9 cellular contexts compared by ENCODE assay signal in genomic region chr20:33262658-33263065, GRCh38. TPM values are rescaled to one million over a fixed set of nuclear protein-coding genes. Genes with fewer than 3 reads are reported as not detected.
DNase-seq lines count a peak whose midpoint lies in the region; ATAC-seq, FAIRE-seq and TF ChIP-seq lines count a peak whose summit lies in the region.
"Had no signal": no experiment of that assay in that cellular context is flagged by ENCODE, and none has a peak within 500 bp of the region (broad histone marks: within the 10 kb centered on the region; RNA-seq: fewer than 3 reads in every experiment).

No MANE protein-coding gene starts in this region.

- CTCF ChIA-PET in HepG2 (lab: Yijun Ruan, JAX; ENCODE audit: low intra/inter-chr PET ratio, low total read pairs) = interaction anchor here (1.2 to 3.2 kb wide), 5 partner anchors 30 to 167 kb away, joined by 3 to 47 read pairs (median 4); no protein-coding TSS in a partner anchor

- no CpG with 5 or more reads among the region's 5 CpGs for WGBS in H9 (ENCODE audit: extremely low coverage, insufficient read length, low lambda C conversion rate)
- 10% methylated on average over 5 of the region's 5 CpGs for WGBS in HepG2 (ENCODE audit: low lambda C conversion rate)

- BruUV-seq in HepG2 (replicated peaks; lab: Mats Ljungman, UMichigan) = no TSS peak

- no peaks in the 10 kb centered on the region for H3K9me3 Mint-ChIP-seq in H9

- in situ Hi-C loops in brain microvascular endothelial cell (cut with HindIII; ENCODE audit: low pct_ligation_motif_present, low sequenced_read_pairs) (no loop called here), HepG2 (cut with HindIII; ENCODE audit: extremely low pct_ligation_motif_present, low pct_unique_long_range_greater_than_20kb) (loop anchor here (5.0 kb wide), 1 partner anchor 40 kb away; no protein-coding TSS in a partner anchor)

- TF ChIP-seq EP300 in HepG2 (IDR thresholded peaks at IDR 0.05; ENCODE audit: low read depth in 2 of 2, low read length in 2 of 2) (no peak), HepG2 (CRISPR knock-in tag; IDR thresholded peaks at IDR 0.05; ENCODE audit: borderline replicate concordance) (no peak)

- H3K4me3 ChIP-seq in brain microvascular endothelial cell (ENCODE audit: low read depth, low read length) (no peak overlapping the region), HepG2 (replicated peaks in 1 of 3; ENCODE audit: insufficient read depth in 1 of 3, low read depth in 2 of 3, low read length in 3 of 3) (no peak overlapping the region)
- H3K4me3 ChIP-seq: SJSA1 had no signal

- peaks cover 34% of the 10 kb centered on the region for H3K27me3 Mint-ChIP-seq in H9 (ENCODE audit: low read depth)

- no peak overlapping the region for H2BK5ac ChIP-seq in H9 (ENCODE audit: insufficient read length, low read length)

- H3K9ac ChIP-seq in H9 (ENCODE audit: extremely low read depth, insufficient read length, low read length) (no peak overlapping the region), HepG2 (ENCODE audit: insufficient read depth, low read depth, low read length) (no peak overlapping the region)

- no peaks in the 10 kb centered on the region for H3K4me1 ChIP-seq in H9 (ENCODE audit: insufficient read depth, low read length)
- H3K4me1 ChIP-seq in HepG2 (ENCODE audit: insufficient read depth, low read length) = no peaks in the 10 kb centered on the region
- H3K4me1 ChIP-seq: SJSA1 had no signal

- H3K36me3 ChIP-seq in brain microvascular endothelial cell (replicated peaks) = no peaks in the 10 kb centered on the region
- H3K36me3 ChIP-seq in HepG2 (replicated peaks in 1 of 2; ENCODE audit: control insufficient read depth in 1 of 2, insufficient read depth in 2 of 2, low read length in 2 of 2) = no peaks in the 10 kb centered on the region
- H3K36me3 ChIP-seq: SJSA1 had no signal

- peak; percentile 88 for TF ChIP-seq CTCF in H9 (conservative IDR thresholded peaks at IDR 0.05)
- TF ChIP-seq CTCF in brain microvascular endothelial cell (IDR thresholded peaks at IDR 0.05; ENCODE audit: low read depth, low read length, missing control alignments) = peak; percentile 80
- peak; percentile 98 for TF ChIP-seq CTCF in HepG2 (CRISPR knock-in tag; IDR thresholded peaks at IDR 0.05)

- H3K23me2 ChIP-seq in H9 (ENCODE audit: insufficient read length, low read depth, low read length, poor library complexity, severe bottlenecking) = no peaks in the 10 kb centered on the region

- H2BK120ac ChIP-seq in H9 (ENCODE audit: low read depth, low read length, poor library complexity, severe bottlenecking) = no peak overlapping the region

- no peak overlapping the region for H3K27ac Mint-ChIP-seq in H9

- H4K5ac ChIP-seq in H9 (ENCODE audit: insufficient read length, low read depth, low read length) = no peak overlapping the region

- FAIRE-seq in HepG2 (lab: Jason Lieb, UNC) = peak; percentile 76

- no peak overlapping the region for H2BK12ac ChIP-seq in H9 (ENCODE audit: insufficient read length, low read depth, low read length)

- H3K4ac ChIP-seq in H9 (ENCODE audit: low read depth, low read length) = no peak overlapping the region

- no peaks in the 10 kb centered on the region for H3K79me2 ChIP-seq in H9 (ENCODE audit: insufficient read depth, low read length)
- H3K79me2 ChIP-seq in HepG2 (ENCODE audit: insufficient read depth, low read length) = no peaks in the 10 kb centered on the region

- H4K20me1 ChIP-seq in H9 (ENCODE audit: control insufficient read depth, insufficient read depth, insufficient read length) (no peaks in the 10 kb centered on the region), HepG2 (ENCODE audit: insufficient read depth, low read length) (no peaks in the 10 kb centered on the region)

- no peak overlapping the region for H3K14ac ChIP-seq in H9 (ENCODE audit: insufficient read depth, low read length)

- no peak overlapping the region for H4K8ac ChIP-seq in H9 (replicated peaks; ENCODE audit: insufficient read length, low read depth, low read length)

- no peaks in the 10 kb centered on the region for H3K36me3 Mint-ChIP-seq in H9 (ENCODE audit: insufficient read depth in 1 of 3, low read depth in 3 of 3)

- H2BK15ac ChIP-seq in H9 (ENCODE audit: low read depth, low read length) = no peak overlapping the region

- no peak overlapping the region for H2AK5ac ChIP-seq in H9 (ENCODE audit: insufficient read length, low read length)

- no peak overlapping the region for H2BK20ac ChIP-seq in H9 (ENCODE audit: low read depth, low read length, poor library complexity, severe bottlenecking)

- H3K4me1 Mint-ChIP-seq in H9 = no peaks in the 10 kb centered on the region

- H2AFZ ChIP-seq in H9 (ENCODE audit: low read length) (no peak overlapping the region), HepG2 (ENCODE audit: low read length) (no peak overlapping the region)

- H3K27me3 ChIP-seq in H9 (ENCODE audit: insufficient read depth, low read length) = no peaks in the 10 kb centered on the region
- no peaks in the 10 kb centered on the region for H3K27me3 ChIP-seq in brain microvascular endothelial cell (replicated peaks)
- H3K27me3 ChIP-seq in HepG2 (ENCODE audit: control insufficient read depth in 1 of 2, insufficient read depth in 2 of 2, low read length in 2 of 2) = peaks cover 0 to 15% of the 10 kb centered on the region in 2 experiments; a peak in 3 of 5 replicates

- intact Hi-C loops in HepG2 (cut with micrococcal nuclease; ENCODE audit: unreplicated experiment) = loop anchor here (1.0 kb wide), 2 partner anchors 30 to 37 kb away; no protein-coding TSS in a partner anchor

- peak; percentile 96 for TF ChIP-seq RAD21 in HepG2 (CRISPR knock-in tag; IDR thresholded peaks at IDR 0.05)

- POLR2A ChIA-PET in HepG2 (lab: Yijun Ruan, JAX) = interaction anchor here (0.7 kb wide), 1 partner anchor 138 kb away, joined by 3 read pairs; no protein-coding TSS in a partner anchor

- H3K9me3 ChIP-seq in H9 (ENCODE audit: control insufficient read depth, low read depth, low read length) (no peaks in the 10 kb centered on the region), HepG2 (ENCODE audit: low read length) (peaks cover 5% of the 10 kb centered on the region; the same call in 1 of the 2 replicates)
- H3K9me3 ChIP-seq: SJSA1 had no signal

- H3K23ac ChIP-seq in H9 (ENCODE audit: insufficient read length, low read depth, low read length) = no peak overlapping the region

- no peak overlapping the region for H3K18ac ChIP-seq in H9 (ENCODE audit: insufficient read length, low read depth, low read length)

- H3K4me2 ChIP-seq in H9 (ENCODE audit: insufficient read depth, insufficient read length, low read length) (no peak overlapping the region), HepG2 (ENCODE audit: low read depth, low read length) (no peak overlapping the region)

- H4K91ac ChIP-seq in H9 (ENCODE audit: insufficient read length, low read depth, low read length) = no peak overlapping the region

- no peaks in the 10 kb centered on the region for H3K79me1 ChIP-seq in H9 (ENCODE audit: insufficient read depth, low read depth, low read length, poor library complexity, severe bottlenecking)

- no peak overlapping the region for H3K56ac ChIP-seq in H9 (ENCODE audit: insufficient read length, low read depth, low read length)

- no peak overlapping the region for H3K4me3 Mint-ChIP-seq in H9

- peak; percentile 99 for ATAC-seq in HepG2
- no peak for ATAC-seq in HG02763 (IDR thresholded peaks at IDR 0.05; ENCODE audit: unreplicated experiment)

- DNase-seq in CD1c-positive myeloid dendritic cell (ENCODE audit: extremely low spot score) = peak; percentile 64
- peak; percentile 75 for DNase-seq in H9
- peak; percentile 32 for DNase-seq in NCI-H774 (lab: John Stamatoyannopoulos, UW)
- DNase-seq in brain microvascular endothelial cell = peak; percentile 52
- DNase-seq in HepG2 (ENCODE audit: low spot score) = peak; percentile 82
- DNase-seq in HuH-7.5 (ENCODE audit: low spot score) = no peak
- DNase-seq in central memory CD4-positive, alpha-beta T cell = no peak

- no peak overlapping the region for H3T11ph ChIP-seq in H9 (ENCODE audit: low read length)

- no peak overlapping the region for H3K27ac ChIP-seq in H9 (ENCODE audit: insufficient read length, low read depth, low read length)
- no peak overlapping the region for H3K27ac ChIP-seq in brain microvascular endothelial cell
- H3K27ac ChIP-seq in HepG2 (ENCODE audit: extremely low read length, insufficient read depth, low read length) = no peak overlapping the region
- H3K27ac ChIP-seq: SJSA1 had no signal

- TF ChIP-seq POLR2A in HepG2 (IDR thresholded peaks at IDR 0.05; ENCODE audit: insufficient read depth in 1 of 2, low read depth in 2 of 2, low read length in 2 of 2) = no peak

RNA-seq across cellular contexts. Expression of gene BPIFB1, which starts 20.4 kb away (rescaled TPM):
- total RNA-seq in H9 (2021) (not detected in 2 replicates), HepG2 (2016; rRNA removed; fragmentation: Illumina TruSeq; extraction: Trizol) (0.18 and 0.82 TPM in 2 replicates)
- total RNA-seq in HepG2 (2016; cell fraction: cytosol; rRNA removed; fragmentation: Illumina TruSeq; extraction: Trizol; ENCODE audit: low read depth) = 0.18 TPM in 1 of 2 replicates, not detected in the other
- 0.34 and 0.56 TPM in 2 replicates for total RNA-seq in HepG2 (2016; cell fraction: insoluble cytoplasmic fraction; rRNA removed; fragmentation: Illumina TruSeq; extraction: Trizol)
- total RNA-seq in HepG2 (2016; cell fraction: membrane; rRNA removed; fragmentation: Illumina TruSeq; extraction: Trizol) = 0.28 TPM in 2 replicates
- 0.59 and 0.75 TPM in 2 replicates for total RNA-seq in HepG2 (2016; cell fraction: nucleus; rRNA removed; fragmentation: Illumina TruSeq; extraction: Trizol)
- polyA plus RNA-seq in HepG2 (2011; rRNA removed) = 4.4 and 9.2 TPM in 2 replicates
- 3.2 and 5.0 TPM in 2 replicates for polyA plus RNA-seq in HepG2 (2011; cell fraction: cytosol; rRNA removed)
- 5.1 and 7.3 TPM in 2 replicates for polyA plus RNA-seq in HepG2 (2011; cell fraction: nucleus; rRNA removed)
- polyA plus RNA-seq in HepG2 (2012) = 7.9 and 12.0 TPM in 2 replicates
- polyA plus RNA-seq in HepG2 (2016; cell fraction: cytosol; fragmentation: Illumina TruSeq; extraction: Trizol; ENCODE audit: low read depth) = 0.26 and 0.36 TPM in 2 replicates
- 0.54 and 0.91 TPM in 2 replicates for polyA plus RNA-seq in HepG2 (2016; cell fraction: insoluble cytoplasmic fraction; fragmentation: Illumina TruSeq; extraction: Trizol; ENCODE audit: low read depth)
- 0.17 and 0.40 TPM in 2 replicates for polyA plus RNA-seq in HepG2 (2016; cell fraction: membrane; fragmentation: Illumina TruSeq; extraction: Trizol; ENCODE audit: low read depth)
- polyA plus RNA-seq in HepG2 (2016; cell fraction: nucleus; fragmentation: Illumina TruSeq; extraction: Trizol; ENCODE audit: insufficient read depth, low read depth) = 0.97 and 1.00 TPM in 2 replicates
- 3.7 TPM in 1 of 2 replicates, not detected in the other for polyA minus RNA-seq in HepG2 (2011; rRNA and poly(A)+ RNA removed; ENCODE audit: low replicate concordance)
- 0.44 and 1.6 TPM in 2 replicates for polyA minus RNA-seq in HepG2 (2011; cell fraction: cytosol; rRNA and poly(A)+ RNA removed)
- polyA minus RNA-seq in HepG2 (2011; cell fraction: nucleus; rRNA and poly(A)+ RNA removed) = 1.7 and 2.0 TPM in 2 replicates
- total RNA-seq: SJSA1 had no signal

RNA-seq across cellular contexts. Expression of gene BPIFA1, which starts 26.9 kb away (rescaled TPM):
- total RNA-seq in H9 (2021) (not detected in 2 replicates), HepG2 (2016; rRNA removed; fragmentation: Illumina TruSeq; extraction: Trizol) (not detected in 2 replicates)
- not detected in 2 replicates for total RNA-seq in HepG2 (2016; cell fraction: cytosol; rRNA removed; fragmentation: Illumina TruSeq; extraction: Trizol; ENCODE audit: low read depth)
- total RNA-seq in HepG2 (2016; cell fraction: insoluble cytoplasmic fraction; rRNA removed; fragmentation: Illumina TruSeq; extraction: Trizol) = not detected in 2 replicates
- not detected in 2 replicates for total RNA-seq in HepG2 (2016; cell fraction: membrane; rRNA removed; fragmentation: Illumina TruSeq; extraction: Trizol)
- total RNA-seq in HepG2 (2016; cell fraction: nucleus; rRNA removed; fragmentation: Illumina TruSeq; extraction: Trizol) = not detected in 2 replicates
- polyA plus RNA-seq in HepG2 (2011; rRNA removed) = not detected in 2 replicates
- polyA plus RNA-seq in HepG2 (2011; cell fraction: cytosol; rRNA removed) = not detected in 2 replicates
- not detected in 2 replicates for polyA plus RNA-seq in HepG2 (2011; cell fraction: nucleus; rRNA removed)
- polyA plus RNA-seq in HepG2 (2012) = not detected in 2 replicates
- polyA plus RNA-seq in HepG2 (2016; cell fraction: cytosol; fragmentation: Illumina TruSeq; extraction: Trizol; ENCODE audit: low read depth) = not detected in 2 replicates
- not detected in 2 replicates for polyA plus RNA-seq in HepG2 (2016; cell fraction: insoluble cytoplasmic fraction; fragmentation: Illumina TruSeq; extraction: Trizol; ENCODE audit: low read depth)
- not detected in 2 replicates for polyA plus RNA-seq in HepG2 (2016; cell fraction: membrane; fragmentation: Illumina TruSeq; extraction: Trizol; ENCODE audit: low read depth)
- polyA plus RNA-seq in HepG2 (2016; cell fraction: nucleus; fragmentation: Illumina TruSeq; extraction: Trizol; ENCODE audit: insufficient read depth, low read depth) = not detected in 2 replicates
- polyA minus RNA-seq in HepG2 (2011; rRNA and poly(A)+ RNA removed; ENCODE audit: low replicate concordance) = not detected in 2 replicates
- not detected in 2 replicates for polyA minus RNA-seq in HepG2 (2011; cell fraction: cytosol; rRNA and poly(A)+ RNA removed)
- not detected in 2 replicates for polyA minus RNA-seq in HepG2 (2011; cell fraction: nucleus; rRNA and poly(A)+ RNA removed)
- total RNA-seq: SJSA1 had no signal

RNA-seq across cellular contexts. Expression of gene BPIFA3, which starts 45.5 kb away (rescaled TPM):
- not detected in 2 replicates for total RNA-seq in H9 (2021)
- total RNA-seq in HepG2 (2016; rRNA removed; fragmentation: Illumina TruSeq; extraction: Trizol) = not detected in 2 replicates
- not detected in 2 replicates for total RNA-seq in HepG2 (2016; cell fraction: cytosol; rRNA removed; fragmentation: Illumina TruSeq; extraction: Trizol; ENCODE audit: low read depth)
- total RNA-seq in HepG2 (2016; cell fraction: insoluble cytoplasmic fraction; rRNA removed; fragmentation: Illumina TruSeq; extraction: Trizol) = not detected in 2 replicates
- total RNA-seq in HepG2 (2016; cell fraction: membrane; rRNA removed; fragmentation: Illumina TruSeq; extraction: Trizol) = not detected in 2 replicates
- not detected in 2 replicates for total RNA-seq in HepG2 (2016; cell fraction: nucleus; rRNA removed; fragmentation: Illumina TruSeq; extraction: Trizol)
- not detected in 2 replicates for polyA plus RNA-seq in HepG2 (2011; rRNA removed)
- polyA plus RNA-seq in HepG2 (2011; cell fraction: cytosol; rRNA removed) = not detected in 2 replicates
- not detected in 2 replicates for polyA plus RNA-seq in HepG2 (2011; cell fraction: nucleus; rRNA removed)
- polyA plus RNA-seq in HepG2 (2012) = not detected in 2 replicates
- not detected in 2 replicates for polyA plus RNA-seq in HepG2 (2016; cell fraction: cytosol; fragmentation: Illumina TruSeq; extraction: Trizol; ENCODE audit: low read depth)
- polyA plus RNA-seq in HepG2 (2016; cell fraction: insoluble cytoplasmic fraction; fragmentation: Illumina TruSeq; extraction: Trizol; ENCODE audit: low read depth) = not detected in 2 replicates
- not detected in 2 replicates for polyA plus RNA-seq in HepG2 (2016; cell fraction: membrane; fragmentation: Illumina TruSeq; extraction: Trizol; ENCODE audit: low read depth)
- polyA plus RNA-seq in HepG2 (2016; cell fraction: nucleus; fragmentation: Illumina TruSeq; extraction: Trizol; ENCODE audit: insufficient read depth, low read depth) = not detected in 2 replicates
- not detected in 2 replicates for polyA minus RNA-seq in HepG2 (2011; rRNA and poly(A)+ RNA removed; ENCODE audit: low replicate concordance)
- polyA minus RNA-seq in HepG2 (2011; cell fraction: cytosol; rRNA and poly(A)+ RNA removed) = not detected in 2 replicates
- not detected in 2 replicates for polyA minus RNA-seq in HepG2 (2011; cell fraction: nucleus; rRNA and poly(A)+ RNA removed)
- total RNA-seq: SJSA1 had no signal

Comparison
In these comparisons a context has a peak if more than half of its experiments do, and no peak if none do; other contexts are left out.
1. DNase-seq: peak in CD1c-positive myeloid dendritic cell (single experiment), H9 (single experiment), NCI-H774 (single experiment), brain microvascular endothelial cell (single experiment) and HepG2 (single experiment); none in HuH-7.5 (single experiment) and central memory CD4-positive, alpha-beta T cell (single experiment).
2. Peak in every context shown above with its lines, with median percentiles within 50 percentile points of each other: CTCF ChIP-seq.